In the genomic region with DNA sequence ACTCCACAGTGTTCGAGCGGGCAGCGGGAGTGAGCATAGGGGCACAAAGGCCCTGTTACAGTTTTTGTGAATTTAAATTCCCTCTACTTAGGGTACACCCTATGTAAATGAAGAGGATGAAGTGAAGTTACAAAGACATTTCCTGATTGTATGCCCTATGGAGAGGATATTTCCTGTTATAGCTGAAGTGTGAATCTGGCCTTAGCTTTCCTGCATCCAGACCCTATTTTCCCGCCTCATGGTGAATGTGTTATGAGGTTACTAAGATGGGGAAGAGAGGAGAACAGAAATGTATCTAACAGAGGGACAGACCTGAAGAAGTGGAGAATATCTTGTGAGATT, we compare ENCODE assay signal across 21 cellular contexts.
"Had no signal": no experiment of that assay in that cellular context is flagged by ENCODE, and none has a peak within 500 bp of the region (broad histone marks: within the 10 kb centered on the region; RNA-seq: fewer than 3 reads in every experiment).

No MANE protein-coding gene starts in this region.

- H3K9me3 ChIP-seq: tibial nerve, vagina had no signal

- DNase-seq: activated CD4-positive, alpha-beta T cell treated with anti-CD3 and anti-CD28 coated beads, Interleukin-2, amount 10 ng/mL, durations not matched to agents 7 days and 5 days; activated CD8-positive, alpha-beta memory T cell treated with anti-CD3 and anti-CD28 coated beads, Interleukin-2, amount 50 U/mL, for 4 hours; activated naive CD4-positive, alpha-beta T cell treated with anti-CD3 and anti-CD28 coated beads, Interleukin-2, amount 10 ng/mL, durations not matched to agents 7 days and 5 days; activated naive CD8-positive, alpha-beta T cell treated with anti-CD3 and anti-CD28 coated beads, Interleukin-2, amount 50 U/mL, for 24 hours; activated T-cell treated with anti-CD3 and anti-CD28 coated beads, Interleukin-2, amount 50 U/mL, for 4 hours; anterior cingulate cortex; caudate nucleus; foreskin melanocyte; glutamatergic neuron; hypothalamus; midbrain; nephron progenitor cell; occipital lobe; stimulated activated CD4-positive, alpha-beta T cell treated with anti-CD3 and anti-CD28 coated beads, Interleukin-12 subunit alpha, Interleukin-12 subunit beta, amount 100 ng/mL, for 4 hours; stimulated activated CD4-positive, alpha-beta T cell treated with anti-CD3 and anti-CD28 coated beads, Interleukin-1b, Interleukin-23, amount 100 ng/mL, for 48 hours; stimulated activated CD8-positive, alpha-beta memory T cell treated with anti-CD3 and anti-CD28 coated beads, Interleukin-4, amount 100 ng/mL, for 48 hours; stimulated activated naive CD4-positive, alpha-beta T cell treated with Interleukin-2 at 50 U/mL for 16 hours; substantia nigra; T1000 had no signal

- H3K27ac ChIP-seq: tibial nerve, vagina had no signal

- ATAC-seq: activated naive CD8-positive, alpha-beta T cell treated with anti-CD3 and anti-CD28 coated beads, Interleukin-2, amount 50 U/mL, for 24 hours; activated T-cell treated with anti-CD3 and anti-CD28 coated beads, Interleukin-2, amount 50 U/mL, for 4 hours had no signal

- H3K27me3 ChIP-seq: vagina had no signal

- H3K4me1 ChIP-seq: tibial nerve, vagina had no signal

- H3K36me3 ChIP-seq: tibial nerve, vagina had no signal

- H3K4me3 ChIP-seq: tibial nerve, vagina had no signal
